1 cellular context compared by ENCODE assay signal in the genomic region with DNA sequence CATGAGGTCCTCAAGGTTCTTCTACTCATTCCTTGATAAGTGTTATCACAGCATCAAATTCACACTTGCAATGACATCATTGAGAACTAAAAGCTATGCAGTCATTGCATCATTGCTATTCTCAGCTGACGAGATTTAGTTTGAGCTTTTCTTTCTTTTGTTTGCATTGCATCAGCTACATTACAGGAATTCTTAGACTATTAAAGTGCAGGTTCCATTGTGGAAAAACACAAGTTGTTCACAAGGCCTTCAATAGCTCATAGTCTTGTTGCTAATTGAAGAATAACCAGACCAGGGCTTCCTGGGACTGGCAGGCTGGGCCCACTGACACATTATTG.
TF ChIP-seq lines count a peak whose summit lies in the region.

No MANE protein-coding gene starts in this region.

TF ChIP-seq in HepG2, 621 proteins besides CTCF, POLR2A, EP300 and RAD21 (continued from another document and continues in another):
- 0 out of 2 replicates have a peak, but pooled peaks have one; percentile 30 for TF ChIP-seq ZNF280D (CRISPR knock-in tag; IDR thresholded peaks at IDR 0.05)
- TF ChIP-seq, protein P1, sequence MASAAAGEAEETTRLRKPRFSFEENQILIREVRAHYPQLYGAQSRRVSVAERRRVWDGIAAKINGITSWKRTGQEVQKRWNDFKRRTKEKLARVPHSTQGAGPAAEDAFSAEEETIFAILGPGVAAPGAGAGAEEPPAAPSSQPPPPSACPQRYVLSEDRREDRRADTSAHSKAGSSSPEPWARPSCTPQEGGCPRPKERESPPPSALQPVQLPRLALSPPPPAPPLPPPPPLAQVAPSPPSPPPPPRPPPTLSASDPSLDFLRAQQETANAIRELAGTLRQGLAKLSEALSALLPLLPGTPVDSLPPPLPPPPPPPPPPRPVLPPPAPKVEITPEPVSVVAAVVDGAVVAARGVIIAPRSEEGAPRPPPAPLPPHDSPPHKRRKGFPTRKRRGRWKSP (CRISPR knock-in tag; IDR thresholded peaks at IDR 0.05), result peak; percentile 77; the same call in 1 of the 2 replicates
- no peak for TF ChIP-seq ZNF605 (CRISPR knock-in tag; IDR thresholded peaks at IDR 0.05)
- peak; percentile 59; the same call in 1 of the 2 replicates for TF ChIP-seq GFI1 (CRISPR knock-in tag; IDR thresholded peaks at IDR 0.05; ENCODE audit: borderline replicate concordance)
- TF ChIP-seq KLF11 (CRISPR knock-in tag; IDR thresholded peaks at IDR 0.05), result no peak
- TF ChIP-seq, protein P2, sequence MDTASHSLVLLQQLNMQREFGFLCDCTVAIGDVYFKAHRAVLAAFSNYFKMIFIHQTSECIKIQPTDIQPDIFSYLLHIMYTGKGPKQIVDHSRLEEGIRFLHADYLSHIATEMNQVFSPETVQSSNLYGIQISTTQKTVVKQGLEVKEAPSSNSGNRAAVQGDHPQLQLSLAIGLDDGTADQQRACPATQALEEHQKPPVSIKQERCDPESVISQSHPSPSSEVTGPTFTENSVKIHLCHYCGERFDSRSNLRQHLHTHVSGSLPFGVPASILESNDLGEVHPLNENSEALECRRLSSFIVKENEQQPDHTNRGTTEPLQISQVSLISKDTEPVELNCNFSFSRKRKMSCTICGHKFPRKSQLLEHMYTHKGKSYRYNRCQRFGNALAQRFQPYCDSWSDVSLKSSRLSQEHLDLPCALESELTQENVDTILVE (CRISPR knock-in tag; IDR thresholded peaks at IDR 0.05), result peak; percentile 36; the same call in 1 of the 2 replicates
- peak; percentile 95 for TF ChIP-seq NCOA2 (CRISPR knock-in tag; IDR thresholded peaks at IDR 0.05)
- TF ChIP-seq CCDC6 (CRISPR knock-in tag; IDR thresholded peaks at IDR 0.05), result no peak
- no peak for TF ChIP-seq CHCHD3 (CRISPR knock-in tag; IDR thresholded peaks at IDR 0.05)
- TF ChIP-seq NCOR1 (IDR thresholded peaks at IDR 0.05; ENCODE audit: borderline replicate concordance, low read length), result peak; percentile 74; the same call in 1 of the 2 replicates
- peak; percentile 78 for TF ChIP-seq ELF3 (CRISPR knock-in tag; IDR thresholded peaks at IDR 0.05)
- TF ChIP-seq ZNF570 (CRISPR knock-in tag; IDR thresholded peaks at IDR 0.05; ENCODE audit: borderline replicate concordance), result no peak
- no peak for TF ChIP-seq SPEN (CRISPR knock-in tag; IDR thresholded peaks at IDR 0.05; ENCODE audit: low read depth)
- TF ChIP-seq, protein P3, sequence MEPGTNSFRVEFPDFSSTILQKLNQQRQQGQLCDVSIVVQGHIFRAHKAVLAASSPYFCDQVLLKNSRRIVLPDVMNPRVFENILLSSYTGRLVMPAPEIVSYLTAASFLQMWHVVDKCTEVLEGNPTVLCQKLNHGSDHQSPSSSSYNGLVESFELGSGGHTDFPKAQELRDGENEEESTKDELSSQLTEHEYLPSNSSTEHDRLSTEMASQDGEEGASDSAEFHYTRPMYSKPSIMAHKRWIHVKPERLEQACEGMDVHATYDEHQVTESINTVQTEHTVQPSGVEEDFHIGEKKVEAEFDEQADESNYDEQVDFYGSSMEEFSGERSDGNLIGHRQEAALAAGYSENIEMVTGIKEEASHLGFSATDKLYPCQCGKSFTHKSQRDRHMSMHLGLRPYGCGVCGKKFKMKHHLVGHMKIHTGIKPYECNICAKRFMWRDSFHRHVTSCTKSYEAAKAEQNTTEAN (CRISPR knock-in tag; conservative IDR thresholded peaks at IDR 0.05), result peak; percentile 41
- TF ChIP-seq KDM4B (CRISPR knock-in tag; IDR thresholded peaks at IDR 0.05), result 0 out of 2 replicates have a peak, but pooled peaks have one; percentile 73
- TF ChIP-seq SKI (IDR thresholded peaks at IDR 0.05; ENCODE audit: partially characterized antibody), result peak; percentile 71
- TF ChIP-seq, protein P4, sequence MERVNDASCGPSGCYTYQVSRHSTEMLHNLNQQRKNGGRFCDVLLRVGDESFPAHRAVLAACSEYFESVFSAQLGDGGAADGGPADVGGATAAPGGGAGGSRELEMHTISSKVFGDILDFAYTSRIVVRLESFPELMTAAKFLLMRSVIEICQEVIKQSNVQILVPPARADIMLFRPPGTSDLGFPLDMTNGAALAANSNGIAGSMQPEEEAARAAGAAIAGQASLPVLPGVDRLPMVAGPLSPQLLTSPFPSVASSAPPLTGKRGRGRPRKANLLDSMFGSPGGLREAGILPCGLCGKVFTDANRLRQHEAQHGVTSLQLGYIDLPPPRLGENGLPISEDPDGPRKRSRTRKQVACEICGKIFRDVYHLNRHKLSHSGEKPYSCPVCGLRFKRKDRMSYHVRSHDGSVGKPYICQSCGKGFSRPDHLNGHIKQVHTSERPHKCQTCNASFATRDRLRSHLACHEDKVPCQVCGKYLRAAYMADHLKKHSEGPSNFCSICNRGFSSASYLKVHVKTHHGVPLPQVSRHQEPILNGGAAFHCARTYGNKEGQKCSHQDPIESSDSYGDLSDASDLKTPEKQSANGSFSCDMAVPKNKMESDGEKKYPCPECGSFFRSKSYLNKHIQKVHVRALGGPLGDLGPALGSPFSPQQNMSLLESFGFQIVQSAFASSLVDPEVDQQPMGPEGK (CRISPR knock-in tag; IDR thresholded peaks at IDR 0.05), result peak; percentile 46; the same call in 1 of the 2 replicates
- peak; percentile 24; the same call in 1 of the 2 replicates for TF ChIP-seq ZNF614 (CRISPR knock-in tag; IDR thresholded peaks at IDR 0.05; ENCODE audit: borderline replicate concordance)
- TF ChIP-seq THAP11 (CRISPR knock-in tag; IDR thresholded peaks at IDR 0.05), result peak; percentile 70
- TF ChIP-seq, protein P5, sequence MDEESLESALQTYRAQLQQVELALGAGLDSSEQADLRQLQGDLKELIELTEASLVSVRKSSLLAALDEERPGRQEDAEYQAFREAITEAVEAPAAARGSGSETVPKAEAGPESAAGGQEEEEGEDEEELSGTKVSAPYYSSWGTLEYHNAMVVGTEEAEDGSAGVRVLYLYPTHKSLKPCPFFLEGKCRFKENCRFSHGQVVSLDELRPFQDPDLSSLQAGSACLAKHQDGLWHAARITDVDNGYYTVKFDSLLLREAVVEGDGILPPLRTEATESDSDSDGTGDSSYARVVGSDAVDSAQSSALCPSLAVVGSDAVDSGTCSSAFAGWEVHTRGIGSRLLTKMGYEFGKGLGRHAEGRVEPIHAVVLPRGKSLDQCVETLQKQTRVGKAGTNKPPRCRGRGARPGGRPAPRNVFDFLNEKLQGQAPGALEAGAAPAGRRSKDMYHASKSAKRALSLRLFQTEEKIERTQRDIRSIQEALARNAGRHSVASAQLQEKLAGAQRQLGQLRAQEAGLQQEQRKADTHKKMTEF (CRISPR knock-in tag; IDR thresholded peaks at IDR 0.05), result peak; percentile 59; the same call in 1 of the 2 replicates
- no peak for TF ChIP-seq ZFP90 (CRISPR knock-in tag; IDR thresholded peaks at IDR 0.05; ENCODE audit: borderline replicate concordance)
- TF ChIP-seq MED1 (CRISPR knock-in tag; IDR thresholded peaks at IDR 0.05), result peak; percentile 96
- TF ChIP-seq, protein P6, sequence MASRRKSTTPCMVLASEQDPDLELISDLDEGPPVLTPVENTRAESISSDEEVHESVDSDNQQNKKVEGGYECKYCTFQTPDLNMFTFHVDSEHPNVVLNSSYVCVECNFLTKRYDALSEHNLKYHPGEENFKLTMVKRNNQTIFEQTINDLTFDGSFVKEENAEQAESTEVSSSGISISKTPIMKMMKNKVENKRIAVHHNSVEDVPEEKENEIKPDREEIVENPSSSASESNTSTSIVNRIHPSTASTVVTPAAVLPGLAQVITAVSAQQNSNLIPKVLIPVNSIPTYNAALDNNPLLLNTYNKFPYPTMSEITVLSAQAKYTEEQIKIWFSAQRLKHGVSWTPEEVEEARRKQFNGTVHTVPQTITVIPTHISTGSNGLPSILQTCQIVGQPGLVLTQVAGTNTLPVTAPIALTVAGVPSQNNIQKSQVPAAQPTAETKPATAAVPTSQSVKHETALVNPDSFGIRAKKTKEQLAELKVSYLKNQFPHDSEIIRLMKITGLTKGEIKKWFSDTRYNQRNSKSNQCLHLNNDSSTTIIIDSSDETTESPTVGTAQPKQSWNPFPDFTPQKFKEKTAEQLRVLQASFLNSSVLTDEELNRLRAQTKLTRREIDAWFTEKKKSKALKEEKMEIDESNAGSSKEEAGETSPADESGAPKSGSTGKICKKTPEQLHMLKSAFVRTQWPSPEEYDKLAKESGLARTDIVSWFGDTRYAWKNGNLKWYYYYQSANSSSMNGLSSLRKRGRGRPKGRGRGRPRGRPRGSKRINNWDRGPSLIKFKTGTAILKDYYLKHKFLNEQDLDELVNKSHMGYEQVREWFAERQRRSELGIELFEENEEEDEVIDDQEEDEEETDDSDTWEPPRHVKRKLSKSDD (CRISPR knock-in tag; IDR thresholded peaks at IDR 0.05; ENCODE audit: low read depth), result 0 out of 2 replicates have a peak, but pooled peaks have one; percentile 42
- TF ChIP-seq, protein P7, sequence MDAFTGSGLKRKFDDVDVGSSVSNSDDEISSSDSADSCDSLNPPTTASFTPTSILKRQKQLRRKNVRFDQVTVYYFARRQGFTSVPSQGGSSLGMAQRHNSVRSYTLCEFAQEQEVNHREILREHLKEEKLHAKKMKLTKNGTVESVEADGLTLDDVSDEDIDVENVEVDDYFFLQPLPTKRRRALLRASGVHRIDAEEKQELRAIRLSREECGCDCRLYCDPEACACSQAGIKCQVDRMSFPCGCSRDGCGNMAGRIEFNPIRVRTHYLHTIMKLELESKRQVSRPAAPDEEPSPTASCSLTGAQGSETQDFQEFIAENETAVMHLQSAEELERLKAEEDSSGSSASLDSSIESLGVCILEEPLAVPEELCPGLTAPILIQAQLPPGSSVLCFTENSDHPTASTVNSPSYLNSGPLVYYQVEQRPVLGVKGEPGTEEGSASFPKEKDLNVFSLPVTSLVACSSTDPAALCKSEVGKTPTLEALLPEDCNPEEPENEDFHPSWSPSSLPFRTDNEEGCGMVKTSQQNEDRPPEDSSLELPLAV (CRISPR knock-in tag; conservative IDR thresholded peaks at IDR 0.05; ENCODE audit: low read depth), result no peak
- TF ChIP-seq ZNF281 (CRISPR knock-in tag; IDR thresholded peaks at IDR 0.05; ENCODE audit: borderline replicate concordance), result peak; percentile 22; the same call in 1 of the 2 replicates
- TF ChIP-seq FOXA3 (CRISPR knock-in tag; IDR thresholded peaks at IDR 0.05), result peak; percentile 91
- TF ChIP-seq, protein P8, sequence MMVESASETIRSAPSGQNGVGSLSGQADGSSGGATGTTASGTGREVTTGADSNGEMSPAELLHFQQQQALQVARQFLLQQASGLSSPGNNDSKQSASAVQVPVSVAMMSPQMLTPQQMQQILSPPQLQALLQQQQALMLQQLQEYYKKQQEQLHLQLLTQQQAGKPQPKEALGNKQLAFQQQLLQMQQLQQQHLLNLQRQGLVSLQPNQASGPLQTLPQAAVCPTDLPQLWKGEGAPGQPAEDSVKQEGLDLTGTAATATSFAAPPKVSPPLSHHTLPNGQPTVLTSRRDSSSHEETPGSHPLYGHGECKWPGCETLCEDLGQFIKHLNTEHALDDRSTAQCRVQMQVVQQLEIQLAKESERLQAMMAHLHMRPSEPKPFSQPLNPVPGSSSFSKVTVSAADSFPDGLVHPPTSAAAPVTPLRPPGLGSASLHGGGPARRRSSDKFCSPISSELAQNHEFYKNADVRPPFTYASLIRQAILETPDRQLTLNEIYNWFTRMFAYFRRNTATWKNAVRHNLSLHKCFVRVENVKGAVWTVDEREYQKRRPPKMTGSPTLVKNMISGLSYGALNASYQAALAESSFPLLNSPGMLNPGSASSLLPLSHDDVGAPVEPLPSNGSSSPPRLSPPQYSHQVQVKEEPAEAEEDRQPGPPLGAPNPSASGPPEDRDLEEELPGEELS (CRISPR knock-in tag; IDR thresholded peaks at IDR 0.05), result peak; percentile 74
- peak; percentile 82 for TF ChIP-seq ARID3A (IDR thresholded peaks at IDR 0.05; ENCODE audit: low read depth, low read length)
- TF ChIP-seq ELF4 (CRISPR knock-in tag; IDR thresholded peaks at IDR 0.05; ENCODE audit: borderline replicate concordance), result no peak
- 0 out of 2 replicates have a peak, but pooled peaks have one; percentile 52 for TF ChIP-seq SSRP1 (CRISPR knock-in tag; IDR thresholded peaks at IDR 0.05)
